8 cellular contexts compared by ENCODE assay signal in the genomic region with DNA sequence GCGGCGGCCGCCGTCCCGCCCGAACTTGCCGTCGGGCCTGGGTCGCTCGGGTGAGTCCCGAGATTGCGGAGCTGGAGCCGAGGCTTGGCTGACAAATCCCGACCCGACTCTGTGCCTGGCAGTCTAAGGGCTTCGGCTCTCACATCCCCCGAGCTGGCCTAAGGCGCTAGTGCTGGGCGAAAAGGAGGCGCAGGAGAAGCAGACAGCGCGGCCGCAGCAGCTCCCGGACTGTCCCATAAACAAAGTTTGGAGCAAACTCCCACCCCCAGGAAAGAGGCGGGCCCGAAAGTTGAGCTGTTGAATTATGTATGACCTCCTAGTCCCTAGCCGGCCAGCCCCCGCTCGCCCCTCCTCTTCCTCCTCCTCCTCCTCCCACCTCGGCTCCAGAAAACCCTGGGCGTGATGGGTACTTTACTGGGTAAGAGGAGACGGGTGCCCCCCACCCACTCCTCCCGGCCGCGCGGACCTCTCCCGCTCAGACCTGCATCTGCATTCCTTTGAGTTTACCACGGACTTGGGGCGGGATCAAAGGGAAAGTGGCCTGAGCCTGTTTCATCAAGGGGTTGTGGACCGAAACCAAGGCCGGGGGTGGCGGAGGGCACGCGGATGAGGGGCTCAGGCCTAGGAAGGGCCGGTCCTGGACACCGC. TPM values are rescaled to one million over a fixed set of nuclear protein-coding genes. Genes with fewer than 3 reads are reported as not detected.
DNase-seq lines count a peak whose midpoint lies in the region; ATAC-seq and TF ChIP-seq lines count a peak whose summit lies in the region.

A gene (minus strand): TSS at position 230 of the 648 bp plus-strand sequence. CDS start 719 bp downstream, outside the sequence.

- H3K27me3 ChIP-seq in SJCRH30: no peaks in the 10 kb centered on the region
- H3K27me3 ChIP-seq in brain microvascular endothelial cell (replicated peaks): no peaks in the 10 kb centered on the region

- H3K4me1 ChIP-seq in SJCRH30: peaks cover 10% of the 10 kb centered on the region

- no peaks in the 10 kb centered on the region for H3K9me3 ChIP-seq in SJCRH30 (replicated peaks)

- H3K36me3 ChIP-seq in SJCRH30: peaks cover 18% of the 10 kb centered on the region
- peaks cover 24% of the 10 kb centered on the region for H3K36me3 ChIP-seq in brain microvascular endothelial cell (replicated peaks)

- TF ChIP-seq CTCF in brain microvascular endothelial cell (IDR thresholded peaks at IDR 0.05; ENCODE audit: low read depth, low read length, missing control alignments): no peak

- DNase-seq in COLO829 (ENCODE audit: low spot score): peak; percentile 97
- DNase-seq in SJCRH30: peak; percentile 95 to 96
- peak; percentile 93 for DNase-seq in brain microvascular endothelial cell
- DNase-seq in hypothalamus (lab: John Stamatoyannopoulos, UW): peak in 50 of 51 donors; percentile 5 to 87 (median 70)
- peak; percentile 88 for DNase-seq in pulmonary artery endothelial cell (ENCODE audit: low read depth, low spot score)
- no peak for DNase-seq in NK-92 (lab: John Stamatoyannopoulos, UW; ENCODE audit: unreplicated experiment)

- in situ Hi-C loops in brain microvascular endothelial cell (cut with HindIII; ENCODE audit: low pct_ligation_motif_present, low sequenced_read_pairs): no loop called here

- H3K4me3 ChIP-seq in SJCRH30 (peak within 1 kb of the TSS; percentile 71), brain microvascular endothelial cell (ENCODE audit: low read depth, low read length) (peak within 1 kb of the TSS; percentile 94)

- peak; percentile 60 for ATAC-seq in GM19372 (IDR thresholded peaks at IDR 0.05; ENCODE audit: low read depth, unreplicated experiment)
- ATAC-seq in HG03432 (IDR thresholded peaks at IDR 0.05; ENCODE audit: unreplicated experiment): peak; percentile 85

- H3K27ac ChIP-seq in SJCRH30: peak within 1 kb of the TSS; percentile 93
- peak within 1 kb of the TSS; percentile 99 for H3K27ac ChIP-seq in brain microvascular endothelial cell

RNA-seq across cellular contexts. Expression of the gene that starts here (rescaled TPM):
- total RNA-seq in SJCRH30 (2014; rRNA removed; shearing (Covaris generic)): 48.0 and 49.1 TPM in 2 replicates
- 111 and 117 TPM in 2 replicates for total RNA-seq in pulmonary artery endothelial cell
